8 cellular contexts compared by ENCODE assay signal in genomic region chr2:26786207-26787023, GRCh38. TPM values are rescaled to one million over a fixed set of nuclear protein-coding genes. Genes with fewer than 3 reads are reported as not detected.
DNase-seq lines count a peak whose midpoint lies in the region; ATAC-seq and TF ChIP-seq lines count a peak whose summit lies in the region.

No MANE protein-coding gene starts in this region.

- peak overlapping the region in 4 of 5 donors; percentile 22 to 68 (median 50) for H3K9ac ChIP-seq in subcutaneous abdominal adipose tissue (ENCODE audit: low read length in 5 of 5)

- peak; percentile 5 for ATAC-seq in GM21786 (IDR thresholded peaks at IDR 0.05; ENCODE audit: unreplicated experiment)

- no peak overlapping the region for H3K27ac ChIP-seq in ascending aorta
- no peak overlapping the region for H3K27ac ChIP-seq in subcutaneous abdominal adipose tissue (ENCODE audit: low read depth, low read length)

- H3K36me3 ChIP-seq in ascending aorta (peaks cover 0 to under 1% of the 10 kb centered on the region in 2 donors), kidney epithelial cell (ENCODE audit: control insufficient read depth, insufficient read depth, low read length) (no peaks in the 10 kb centered on the region), subcutaneous abdominal adipose tissue (ENCODE audit: control insufficient read depth in 5 of 5, insufficient read depth in 5 of 5, low read length in 5 of 5) (peaks cover 0 to 2% (median 0%) of the 10 kb centered on the region in 5 donors)

- TF ChIP-seq CTCF in LNCaP clone FGC (IDR thresholded peaks at IDR 0.05; ENCODE audit: control insufficient read depth, extremely low read depth, insufficient read depth), result no peak
- TF ChIP-seq CTCF in ascending aorta (IDR thresholded peaks at IDR 0.05), result no peak
- no peak for TF ChIP-seq CTCF in kidney epithelial cell (IDR thresholded peaks at IDR 0.05; ENCODE audit: insufficient read depth, low read length, poor library complexity, severe bottlenecking)

- peak; percentile 34 for DNase-seq in NCI-H2171 treated with DMSO at 0.1 percent for 48 hours (lab: John Stamatoyannopoulos, UW)
- no peak for DNase-seq in NCI-H2171 (lab: John Stamatoyannopoulos, UW)
- no peak for DNase-seq in LNCaP clone FGC (ENCODE audit: low read depth)
- DNase-seq in ascending aorta (ENCODE audit: low spot score in 2 of 2), result no peak
- no peak for DNase-seq in kidney epithelial cell (ENCODE audit: low read depth)
- no peak for DNase-seq in cerebellar nuclear complex (lab: John Stamatoyannopoulos, UW)

- no peaks in the 10 kb centered on the region for H3K27me3 ChIP-seq in ascending aorta
- no peaks in the 10 kb centered on the region for H3K27me3 ChIP-seq in kidney epithelial cell (ENCODE audit: control insufficient read depth, insufficient read depth, low read length)
- peaks cover 0 to 4% (median 3%) of the 10 kb centered on the region in 5 donors for H3K27me3 ChIP-seq in subcutaneous abdominal adipose tissue (ENCODE audit: control insufficient read depth in 5 of 5, insufficient read depth in 4 of 5, low read length in 5 of 5)

- H3K4me3 ChIP-seq in LNCaP clone FGC (ENCODE audit: low read depth, low read length) (peak overlapping the region; percentile 68), ascending aorta (peak overlapping the region; percentile 88 to 96), kidney epithelial cell (ENCODE audit: low read depth, low read length) (peak overlapping the region; percentile 83), subcutaneous abdominal adipose tissue (ENCODE audit: low read depth in 1 of 5, low read length in 5 of 5) (peak overlapping the region; percentile 47 to 72 (median 59))

- H3K9me3 ChIP-seq in ascending aorta (no peaks in the 10 kb centered on the region), subcutaneous abdominal adipose tissue (ENCODE audit: control insufficient read depth in 5 of 5, low read length in 5 of 5) (peaks cover 0 to 5% (median 2%) of the 10 kb centered on the region in 5 donors)

- H3K4me1 ChIP-seq in ascending aorta (peaks cover 0 to 14% of the 10 kb centered on the region in 2 donors), subcutaneous abdominal adipose tissue (ENCODE audit: control insufficient read depth in 5 of 5, insufficient read depth in 5 of 5, low read length in 5 of 5) (peaks cover 0 to 20% (median 15%) of the 10 kb centered on the region in 5 donors)

- intact Hi-C loops in ascending aorta (cut with DNase I), result no loop called here

RNA-seq across cellular contexts. Expression of gene CENPA, which starts 0.6 kb away (rescaled TPM):
- total RNA-seq in ascending aorta, result not detected
- 2.4 and 4.9 TPM in 2 replicates for total RNA-seq in kidney epithelial cell

RNA-seq across cellular contexts. Expression of gene SLC35F6, which starts 22.3 kb away (rescaled TPM):
- total RNA-seq in ascending aorta, result 43.4 TPM
- 80.5 and 83.1 TPM in 2 replicates for total RNA-seq in kidney epithelial cell
